Comparison of ENCODE assay signal across 9 cellular contexts in the genomic region with DNA sequence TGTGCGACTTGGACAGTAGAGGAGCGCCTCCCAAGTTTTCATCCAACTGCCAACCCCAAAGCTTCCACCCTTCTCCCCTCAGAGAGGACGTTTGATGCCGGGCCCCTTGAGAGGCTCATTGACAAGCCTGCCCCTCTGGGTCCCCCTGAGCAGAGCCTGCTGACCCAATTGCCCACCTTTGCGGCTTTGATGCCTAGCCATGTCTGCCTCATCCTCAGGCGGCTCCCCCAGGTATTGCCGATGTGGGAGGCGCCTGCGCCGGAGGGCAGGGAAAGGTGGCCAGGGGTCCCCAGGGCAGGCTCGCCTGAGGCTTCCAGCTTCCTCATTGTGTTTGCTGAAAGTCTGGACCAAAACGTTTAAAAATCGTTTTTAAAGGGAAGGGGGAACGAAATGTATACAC. TPM values are rescaled to one million over a fixed set of nuclear protein-coding genes. Genes with fewer than 3 reads are reported as not detected.
DNase-seq lines count a peak whose midpoint lies in the region; ATAC-seq and TF ChIP-seq lines count a peak whose summit lies in the region.
"Had no signal": no experiment of that assay in that cellular context is flagged by ENCODE, and none has a peak within 500 bp of the region (broad histone marks: within the 10 kb centered on the region; RNA-seq: fewer than 3 reads in every experiment).

No MANE protein-coding gene starts in this region.

- peak overlapping the region; percentile 80 for H3K4me3 ChIP-seq in AG04449 (ENCODE audit: low read depth, low read length)

- H3K27ac Mint-ChIP-seq in IgD-negative memory B cell (peak overlapping the region in 2 of 3 donors; percentile 75 to 82), naive B cell (peak overlapping the region in 3 of 6 donors; percentile 30 to 97 (median 93))
- peak overlapping the region; percentile 92 for H3K27ac Mint-ChIP-seq in central memory CD8-positive, alpha-beta T cell (ENCODE audit: low read depth)

- H3K36me3 Mint-ChIP-seq in IgD-negative memory B cell = no peaks in the 10 kb centered on the region
- H3K36me3 Mint-ChIP-seq in central memory CD8-positive, alpha-beta T cell (ENCODE audit: insufficient read depth) = peaks cover 17% of the 10 kb centered on the region
- H3K36me3 Mint-ChIP-seq in naive B cell = peaks cover 0 to 9% of the 10 kb centered on the region in 2 donors

- peak overlapping the region; percentile 87 to 99 (median 98) for H3K4me3 Mint-ChIP-seq in IgD-negative memory B cell
- H3K4me3 Mint-ChIP-seq in central memory CD8-positive, alpha-beta T cell = peak overlapping the region; percentile 92
- peak overlapping the region; percentile 85 to 98 (median 94) for H3K4me3 Mint-ChIP-seq in naive B cell

- H3K27ac ChIP-seq in caudate nucleus (ENCODE audit: low read depth, low read length) = no peak overlapping the region

- H3K4me1 Mint-ChIP-seq in IgD-negative memory B cell = peaks cover 5 to 12% (median 9%) of the 10 kb centered on the region in 3 donors
- peaks cover 23% of the 10 kb centered on the region for H3K4me1 Mint-ChIP-seq in central memory CD8-positive, alpha-beta T cell
- H3K4me1 Mint-ChIP-seq in naive B cell = peaks cover 12 to 20% (median 16%) of the 10 kb centered on the region in 3 donors

- no peak for ATAC-seq in central memory CD8-positive, alpha-beta T cell (replicated peaks; ENCODE audit: extremely low read depth, poor library complexity, severe bottlenecking)
- no peak for ATAC-seq in naive B cell (ENCODE audit: low read depth in 2 of 2)

- CTCF ChIA-PET in AG04449 (lab: Yijun Ruan, JAX) = interaction anchor here (1.0 to 3.9 kb wide), 3 partner anchors 10 to 95 kb away, joined by 3 to 20 read pairs (median 3); no protein-coding TSS in a partner anchor

- H3K27me3 Mint-ChIP-seq in IgD-negative memory B cell = no peaks in the 10 kb centered on the region
- no peaks in the 10 kb centered on the region for H3K27me3 Mint-ChIP-seq in central memory CD8-positive, alpha-beta T cell
- peaks cover 0 to 5% (median 0%) of the 10 kb centered on the region in 3 donors for H3K27me3 Mint-ChIP-seq in naive B cell

- H3K9me3 Mint-ChIP-seq in IgD-negative memory B cell (peaks cover 0 to 2% (median 0%) of the 10 kb centered on the region in 3 donors), naive B cell (no peaks in the 10 kb centered on the region)
- no peaks in the 10 kb centered on the region for H3K9me3 Mint-ChIP-seq in central memory CD8-positive, alpha-beta T cell

- no peak for DNase-seq in AG04449 (ENCODE audit: low read depth, low spot score)
- DNase-seq in central memory CD8-positive, alpha-beta T cell (ENCODE audit: low spot score in 2 of 2) = no peak
- no peak for DNase-seq in naive B cell
- no peak for DNase-seq in caudate nucleus (lab: John Stamatoyannopoulos, UW)
- DNase-seq in activated gamma-delta T cell (lab: John Stamatoyannopoulos, UW) = no peak
- no peak for DNase-seq in stimulated activated CD4-positive, alpha-beta T cell treated with anti-CD3 and anti-CD28 coated beads, Interleukin-1b, Interleukin-23, amount 100 ng/mL, for 48 hours
- DNase-seq in NCI-H2196 (lab: John Stamatoyannopoulos, UW; ENCODE audit: unreplicated experiment) = no peak
- DNase-seq: cortex of kidney had no signal

- POLR2A ChIA-PET in AG04449 (lab: Yijun Ruan, JAX) = interaction anchor here (0.7 to 0.9 kb wide), 2 partner anchors 58 to 60 kb away, joined by 3 to 4 read pairs; no protein-coding TSS in a partner anchor

- TF ChIP-seq CTCF in AG04449 (IDR thresholded peaks at IDR 0.05; ENCODE audit: insufficient read depth, low read length, missing control alignments) = no peak

RNA-seq across cellular contexts. Expression of gene ODF2, which starts 1.4 kb away (rescaled TPM):
- polyA plus RNA-seq in IgD-negative memory B cell = 25.2 TPM
- polyA plus RNA-seq in naive B cell (ENCODE audit: low read depth in 6 of 6) = 10 to 100 TPM; 11.2 to 29.9 (median 18.4) TPM

RNA-seq across cellular contexts. Expression of gene CERCAM, which starts 36.5 kb away (rescaled TPM):
- polyA plus RNA-seq in IgD-negative memory B cell (0.34 TPM), naive B cell (ENCODE audit: low read depth in 6 of 6) (under 1 TPM in 5 of 6 donors, not detected in 1; 0.31 to 0.71 (median 0.37) TPM)

RNA-seq across cellular contexts. Expression of gene GLE1, which starts 47.3 kb away (rescaled TPM):
- 25.3 TPM for polyA plus RNA-seq in IgD-negative memory B cell
- 10 to 100 TPM; 18.8 to 34.3 (median 28.5) TPM for polyA plus RNA-seq in naive B cell (ENCODE audit: low read depth in 6 of 6)
